ENCODE assay signal across 20 cellular contexts in genomic region chr17:42804918-42805367, GRCh38. TPM values are rescaled to one million over a fixed set of nuclear protein-coding genes. Genes with fewer than 3 reads are reported as not detected.
DNase-seq lines count a peak whose midpoint lies in the region; ATAC-seq and TF ChIP-seq lines count a peak whose summit lies in the region.
"Had no signal": no experiment of that assay in that cellular context is flagged by ENCODE, and none has a peak within 500 bp of the region (broad histone marks: within the 10 kb centered on the region; RNA-seq: fewer than 3 reads in every experiment).

No MANE protein-coding gene starts in this region.

- in situ Hi-C loops in GM13977 (cut with MboI; ENCODE audit: low pct_unique_long_range_greater_than_20kb, low sequenced_read_pairs, unreplicated experiment) = no loop called here

- H3K9me2 ChIP-seq in hepatocyte (replicated peaks; ENCODE audit: insufficient read depth) = no peaks in the 10 kb centered on the region

- TF ChIP-seq CTCF in hepatocyte (IDR thresholded peaks at IDR 0.05; ENCODE audit: poor library complexity) (no peak), progenitor cell of endocrine pancreas (IDR thresholded peaks at IDR 0.05; ENCODE audit: unreplicated experiment) (no peak), GM13977 (IDR thresholded peaks at IDR 0.05; ENCODE audit: extremely low read depth, insufficient read depth, missing control alignments) (no peak)

- peaks cover 40% of the 10 kb centered on the region for H3K4me1 ChIP-seq in hepatocyte (ENCODE audit: insufficient read depth)

- H3K4me2 ChIP-seq in hepatocyte = no peak overlapping the region

- no peak overlapping the region for H3K4me3 Mint-ChIP-seq in progenitor cell of endocrine pancreas (ENCODE audit: low read depth)
- no peak overlapping the region for H3K4me3 Mint-ChIP-seq in T-helper 17 cell
- H3K4me3 Mint-ChIP-seq: activated T-helper 1 cell treated with anti-CD3 and anti-CD28 coated beads, Interleukin-12 subunit alpha, Interleukin-12 subunit beta, Interleukin-2, Interleukin-4 antibody, amounts not matched to agents 30 ng/mL and 10 ng/mL and 1 ng/mL, durations not matched to agents 14 hours and 24 hours and 36 hours; T-helper 1 cell treated with Interleukin-12 subunit alpha and Interleukin-12 subunit beta and Interleukin-4 antibody, amounts not matched to agents 30 μg/mL and 1 μg/mL, for 36 hours had no signal

- no peaks in the 10 kb centered on the region for H3K9me3 Mint-ChIP-seq in progenitor cell of endocrine pancreas (ENCODE audit: low read depth)
- H3K9me3 Mint-ChIP-seq: activated T-helper 1 cell treated with anti-CD3 and anti-CD28 coated beads, Interleukin-12 subunit alpha, Interleukin-12 subunit beta, Interleukin-2, Interleukin-4 antibody, amounts not matched to agents 30 ng/mL and 10 ng/mL and 1 ng/mL, durations not matched to agents 14 hours and 24 hours and 36 hours; T-helper 1 cell treated with Interleukin-12 subunit alpha and Interleukin-12 subunit beta and Interleukin-4 antibody, amounts not matched to agents 30 μg/mL and 1 μg/mL, for 36 hours had no signal

- H3K27ac Mint-ChIP-seq in progenitor cell of endocrine pancreas (peak overlapping the region; percentile 60), T-helper 17 cell (no peak overlapping the region)
- H3K27ac Mint-ChIP-seq: activated T-helper 1 cell treated with anti-CD3 and anti-CD28 coated beads, Interleukin-12 subunit alpha, Interleukin-12 subunit beta, Interleukin-2, Interleukin-4 antibody, amounts not matched to agents 30 ng/mL and 10 ng/mL and 1 ng/mL, durations not matched to agents 14 hours and 24 hours and 36 hours; T-helper 1 cell treated with Interleukin-12 subunit alpha and Interleukin-12 subunit beta and Interleukin-4 antibody, amounts not matched to agents 30 μg/mL and 1 μg/mL, for 36 hours had no signal

- DNase-seq in DMS53 treated with DMSO at 0.1 percent for 48 hours (lab: John Stamatoyannopoulos, UW; ENCODE audit: unreplicated experiment) (peak; percentile 90), NCI-H2081 treated with DMSO at 0.1 percent for 48 hours (lab: John Stamatoyannopoulos, UW) (peak; percentile 82), hepatocyte (ENCODE audit: low spot score) (no peak), progenitor cell of endocrine pancreas (ENCODE audit: low spot score, unreplicated experiment) (no peak), GM13977 (ENCODE audit: low spot score) (no peak), HCEC 1CT (no peak), T-helper 17 cell (no peak)
- DNase-seq: activated CD4-positive, CD25-positive, alpha-beta regulatory T cell; brain microvascular endothelial cell; kidney glomerular epithelial cell; right cardiac atrium; stimulated activated naive CD4-positive, alpha-beta T cell had no signal

- ATAC-seq in T-helper 17 cell = no peak
- ATAC-seq: K562, right cardiac atrium had no signal

- H3K36me3 ChIP-seq in hepatocyte (replicated peaks; ENCODE audit: insufficient read depth, low read depth) = no peaks in the 10 kb centered on the region
- H3K36me3 ChIP-seq: brain microvascular endothelial cell had no signal

- H3K27me3 Mint-ChIP-seq in progenitor cell of endocrine pancreas (no peaks in the 10 kb centered on the region), T-helper 17 cell (no peaks in the 10 kb centered on the region)

- no peaks in the 10 kb centered on the region for H3K27me3 ChIP-seq in hepatocyte
- H3K27me3 ChIP-seq: brain microvascular endothelial cell had no signal

- H3K36me3 Mint-ChIP-seq in progenitor cell of endocrine pancreas (ENCODE audit: insufficient read depth) = no peaks in the 10 kb centered on the region
- no peaks in the 10 kb centered on the region for H3K36me3 Mint-ChIP-seq in T-helper 17 cell (ENCODE audit: low read depth)

- H3K4me1 Mint-ChIP-seq in progenitor cell of endocrine pancreas (ENCODE audit: low read depth) = peaks cover 18% of the 10 kb centered on the region
- peaks cover 7% of the 10 kb centered on the region for H3K4me1 Mint-ChIP-seq in T-helper 17 cell

- no peak overlapping the region for H2AFZ ChIP-seq in hepatocyte

- H3K9me3 ChIP-seq in hepatocyte (ENCODE audit: low read depth) = no peaks in the 10 kb centered on the region
- no peaks in the 10 kb centered on the region for H3K9me3 ChIP-seq in T-helper 17 cell (ENCODE audit: control insufficient read depth, low read length, poor library complexity, severe bottlenecking)
- H3K9me3 ChIP-seq: neutrophil had no signal

- no peaks in the 10 kb centered on the region for H3K79me2 ChIP-seq in hepatocyte

- H4K20me1 ChIP-seq in hepatocyte (ENCODE audit: insufficient read depth, poor library complexity, severe bottlenecking) = no peaks in the 10 kb centered on the region

- H3K27ac ChIP-seq in hepatocyte = peak overlapping the region; percentile 85
- H3K27ac ChIP-seq: brain microvascular endothelial cell, neutrophil had no signal

- 95% methylated on average over 1 of the region's 1 CpG for WGBS in hepatocyte (ENCODE audit: low lambda C conversion rate, missing lambda C conversion rate)

- no peak overlapping the region for H3K4me3 ChIP-seq in hepatocyte
- H3K4me3 ChIP-seq: K562 had no signal

RNA-seq across cellular contexts. Expression of gene CNTD1, which starts 6.3 kb away (rescaled TPM):
- total RNA-seq in hepatocyte (0.08 and 1.2 TPM in 2 replicates), progenitor cell of endocrine pancreas (not detected in 2 replicates), T-helper 17 cell (not detected)
- 1.5 and 2.4 TPM in 2 replicates for polyA plus RNA-seq in hepatocyte
- total RNA-seq: activated T-helper 1 cell treated with anti-CD3 and anti-CD28 coated beads, Interleukin-12 subunit alpha, Interleukin-12 subunit beta, Interleukin-2, Interleukin-4 antibody, amounts not matched to agents 30 ng/mL and 10 ng/mL and 1 ng/mL, durations not matched to agents 14 hours and 24 hours and 36 hours; endothelial cell of umbilical vein; fibroblast of villous mesenchyme; H4 had no signal
- polyA plus RNA-seq: endothelial cell of umbilical vein had no signal

RNA-seq across cellular contexts. Expression of gene COA3, which starts 6.4 kb away (rescaled TPM):
- total RNA-seq in hepatocyte = 117 and 133 TPM in 2 replicates
- polyA plus RNA-seq in hepatocyte = 219 and 252 TPM in 2 replicates
- 84.9 and 85.4 TPM in 2 replicates for total RNA-seq in progenitor cell of endocrine pancreas
- total RNA-seq in T-helper 17 cell = 10 to 100 TPM; 10.1 to 15.2 TPM

RNA-seq across cellular contexts. Expression of gene BECN1, which starts 19.1 kb away (rescaled TPM):
- total RNA-seq in hepatocyte (68.7 and 73.4 TPM in 2 replicates), progenitor cell of endocrine pancreas (63.4 and 67.1 TPM in 2 replicates), T-helper 17 cell (100 to 1,000 TPM; 125 to 158 TPM)
- polyA plus RNA-seq in hepatocyte = 70.4 and 75.2 TPM in 2 replicates

RNA-seq across cellular contexts. Expression of gene WNK4, which starts 24.5 kb away (rescaled TPM):
- total RNA-seq in hepatocyte (1.0 and 1.5 TPM in 2 replicates), progenitor cell of endocrine pancreas (5.8 and 6.3 TPM in 2 replicates), T-helper 17 cell (under 1 TPM in 1 of 2 donors, not detected in 1; 0.31 TPM)
- 1.7 and 2.2 TPM in 2 replicates for polyA plus RNA-seq in hepatocyte
- total RNA-seq: H4, right cardiac atrium, ureter had no signal

RNA-seq across cellular contexts. Expression of gene PSME3, which starts 28.3 kb away (rescaled TPM):
- total RNA-seq in hepatocyte (86.4 and 89.0 TPM in 2 replicates), progenitor cell of endocrine pancreas (121 and 129 TPM in 2 replicates), T-helper 17 cell (10 to 100 TPM; 71.5 to 78.8 TPM)
- 99.4 and 99.5 TPM in 2 replicates for polyA plus RNA-seq in hepatocyte

Comparison
In these comparisons a context has a peak if more than half of its experiments do, and no peak if none do; other contexts are left out.
1. DNase-seq: peak in DMS53 treated with DMSO at 0.1 percent for 48 hours (single experiment) and NCI-H2081 treated with DMSO at 0.1 percent for 48 hours (single experiment); none in hepatocyte (single experiment), progenitor cell of endocrine pancreas (single experiment), GM13977 (single experiment), HCEC 1CT (single experiment) and T-helper 17 cell (0 of 3).